8 cellular contexts compared by ENCODE assay signal in genomic region chr1:100034465-100034864, GRCh38.
DNase-seq lines count a peak whose midpoint lies in the region; ATAC-seq and TF ChIP-seq lines count a peak whose summit lies in the region.

No MANE protein-coding gene starts in this region.

- H3K4me3 ChIP-seq in endodermal cell (ENCODE audit: low read length): peak overlapping the region; percentile 95
- no peak overlapping the region for H3K4me3 ChIP-seq in uterus

- ATAC-seq in natural killer cell (peak in 1 of 3 donors; percentile 22), HG03175 (IDR thresholded peaks at IDR 0.05; ENCODE audit: unreplicated experiment) (no peak), GM21423 (IDR thresholded peaks at IDR 0.05; ENCODE audit: unreplicated experiment) (no peak)
- ATAC-seq in natural killer cell treated with Interleukin-12 subunit alpha and Interleukin-12 subunit beta and Interleukin-15 and Interleukin-18, amount 100 ng/mL, for 72 hours: no peak

- H3K9me3 Mint-ChIP-seq in natural killer cell (no peaks in the 10 kb centered on the region), endodermal cell (no peaks in the 10 kb centered on the region)
- H3K9me3 Mint-ChIP-seq in natural killer cell treated with Interleukin-12 subunit alpha and Interleukin-12 subunit beta and Interleukin-15 and Interleukin-18, amount 100 ng/mL, for 72 hours: no peaks in the 10 kb centered on the region

- no peaks in the 10 kb centered on the region for H3K36me3 Mint-ChIP-seq in natural killer cell
- H3K36me3 Mint-ChIP-seq in natural killer cell treated with Interleukin-12 subunit alpha and Interleukin-12 subunit beta and Interleukin-15 and Interleukin-18, amount 100 ng/mL, for 72 hours: peaks cover 8% of the 10 kb centered on the region
- H3K36me3 Mint-ChIP-seq in endodermal cell (ENCODE audit: low read depth): peaks cover 6% of the 10 kb centered on the region

- peak; percentile 64 for TF ChIP-seq CTCF in natural killer cell (IDR thresholded peaks at IDR 0.05)
- TF ChIP-seq CTCF in endodermal cell (conservative IDR thresholded peaks at IDR 0.05): peak; percentile 70
- TF ChIP-seq CTCF in uterus (IDR thresholded peaks at IDR 0.05): no peak

- peaks cover 23 to 29% of the 10 kb centered on the region in 2 donors for H3K4me1 Mint-ChIP-seq in natural killer cell
- peaks cover 15 to 30% of the 10 kb centered on the region in 2 donors for H3K4me1 Mint-ChIP-seq in natural killer cell treated with Interleukin-12 subunit alpha and Interleukin-12 subunit beta and Interleukin-15 and Interleukin-18, amount 100 ng/mL, for 72 hours (ENCODE audit: low read depth in 2 of 2)
- peaks cover 11% of the 10 kb centered on the region for H3K4me1 Mint-ChIP-seq in endodermal cell

- no peak overlapping the region for H3K9ac ChIP-seq in endodermal cell (ENCODE audit: extremely low read depth, low read length, poor library complexity, severe bottlenecking)

- H3K4me3 Mint-ChIP-seq in natural killer cell (no peak overlapping the region), endodermal cell (no peak overlapping the region)
- H3K4me3 Mint-ChIP-seq in natural killer cell treated with Interleukin-12 subunit alpha and Interleukin-12 subunit beta and Interleukin-15 and Interleukin-18, amount 100 ng/mL, for 72 hours: no peak overlapping the region

- TF ChIP-seq POLR2A in uterus (IDR thresholded peaks at IDR 0.05): no peak

- H3K27me3 Mint-ChIP-seq in natural killer cell (ENCODE audit: low read depth in 2 of 2) (no peaks in the 10 kb centered on the region), endodermal cell (ENCODE audit: insufficient read depth) (no peaks in the 10 kb centered on the region)
- H3K27me3 Mint-ChIP-seq in natural killer cell treated with Interleukin-12 subunit alpha and Interleukin-12 subunit beta and Interleukin-15 and Interleukin-18, amount 100 ng/mL, for 72 hours: no peaks in the 10 kb centered on the region

- H3K36me3 ChIP-seq in endodermal cell (ENCODE audit: control insufficient read depth, insufficient read depth, low read length): no peaks in the 10 kb centered on the region
- no peaks in the 10 kb centered on the region for H3K36me3 ChIP-seq in uterus

- H3K27ac ChIP-seq in endodermal cell (ENCODE audit: low read depth, low read length) (no peak overlapping the region), uterus (no peak overlapping the region)

- H3K27me3 ChIP-seq in endodermal cell (ENCODE audit: control insufficient read depth, insufficient read depth, low read length, poor library complexity, severe bottlenecking): no peaks in the 10 kb centered on the region
- H3K27me3 ChIP-seq in uterus: no peaks in the 10 kb centered on the region

- no peaks in the 10 kb centered on the region for H3K4me1 ChIP-seq in endodermal cell (ENCODE audit: control insufficient read depth, insufficient read depth, low read length)
- H3K4me1 ChIP-seq in uterus: no peaks in the 10 kb centered on the region

- peak overlapping the region; percentile 10 to 27 for H3K27ac Mint-ChIP-seq in natural killer cell
- peak overlapping the region in 1 of 2 donors; percentile 28 for H3K27ac Mint-ChIP-seq in natural killer cell treated with Interleukin-12 subunit alpha and Interleukin-12 subunit beta and Interleukin-15 and Interleukin-18, amount 100 ng/mL, for 72 hours
- peak overlapping the region; percentile 56 for H3K27ac Mint-ChIP-seq in endodermal cell

- H3K9me3 ChIP-seq in endodermal cell (ENCODE audit: control insufficient read depth, low read length) (no peaks in the 10 kb centered on the region), uterus (no peaks in the 10 kb centered on the region)

- no peak for DNase-seq in natural killer cell
- no peak for DNase-seq in natural killer cell treated with Interleukin-12 subunit alpha and Interleukin-12 subunit beta and Interleukin-15 and Interleukin-18, amount 100 ng/mL, for 72 hours (ENCODE audit: low spot score)
- peak; percentile 7 for DNase-seq in NCI-H526 treated with DMSO at 0.1 percent for 48 hours (lab: John Stamatoyannopoulos, UW)
- DNase-seq in endodermal cell: no peak
- no peak for DNase-seq in posterior cingulate gyrus
- no peak for DNase-seq in uterus

- intact Hi-C loops in natural killer cell (cut with micrococcal nuclease) (loop anchor here (1.0 to 10.0 kb wide), 3 partner anchors 66 to 860 kb away; partner anchors contain the start of genes EXTL2, SLC30A7 and SLC35A3), posterior cingulate gyrus (cut with DNase I) (loop anchor here (10.0 kb wide), 2 partner anchors 60 to 230 kb away; partner anchors contain the start of gene RTCA), uterus (cut with DNase I; ENCODE audit: low total_unique reads) (no loop called here)

Comparison
In these comparisons a context has a peak if more than half of its experiments do, and no peak if none do; other contexts are left out.
1. CTCF ChIP-seq: peak in natural killer cell (single experiment) and endodermal cell (single experiment); none in uterus (0 of 4).